In genomic region chr10:60917331-60918280, GRCh38 we compare ENCODE assay signal across 27 cellular contexts. TPM values are rescaled to one million over a fixed set of nuclear protein-coding genes. Genes with fewer than 3 reads are reported as not detected.
DNase-seq lines count a peak whose midpoint lies in the region; ATAC-seq and TF ChIP-seq lines count a peak whose summit lies in the region.
"Had no signal": no experiment of that assay in that cellular context is flagged by ENCODE, and none has a peak within 500 bp of the region (broad histone marks: within the 10 kb centered on the region; RNA-seq: fewer than 3 reads in every experiment).

No MANE protein-coding gene starts in this region.

- H3K9me3 Mint-ChIP-seq in effector memory CD8-positive, alpha-beta T cell: peaks cover 0 to 7% of the 10 kb centered on the region in 2 donors
- H3K9me3 Mint-ChIP-seq: GM23338 had no signal

- H3K27ac ChIP-seq in gastrocnemius medialis: peak overlapping the region; percentile 82 to 96 (median 88)
- peak overlapping the region in 2 of 4 donors; percentile 18 to 54 for H3K27ac ChIP-seq in esophagus muscularis mucosa (replicated peaks in 1 of 4)
- H3K27ac ChIP-seq: prostate gland, skin epidermis, transverse colon had no signal

- H3K4me3 ChIP-seq in fibroblast of mammary gland (ENCODE audit: control insufficient read depth, low read depth, low read length): no peak overlapping the region
- H3K4me3 ChIP-seq in gastrocnemius medialis: no peak overlapping the region
- no peak overlapping the region for H3K4me3 ChIP-seq in esophagus muscularis mucosa
- H3K4me3 ChIP-seq: GM12878, GM23338, prostate gland, skin epidermis, transverse colon had no signal

- H3K27ac Mint-ChIP-seq in effector memory CD8-positive, alpha-beta T cell: no peak overlapping the region
- H3K27ac Mint-ChIP-seq: activated CD4-positive, alpha-beta T cell treated with anti-CD3 and anti-CD28 coated beads for 36 hours; brain; GM23338 had no signal

- TF ChIP-seq POLR2A in gastrocnemius medialis (IDR thresholded peaks at IDR 0.05): no peak
- TF ChIP-seq POLR2A in esophagus muscularis mucosa (IDR thresholded peaks at IDR 0.05; ENCODE audit: low read depth): no peak

- intact Hi-C loops in gastrocnemius medialis (cut with DNase I; ENCODE audit: low total_unique reads) (no loop called here), esophagus muscularis mucosa (cut with DNase I) (no loop called here)

- H3K4me1 Mint-ChIP-seq in effector memory CD8-positive, alpha-beta T cell (ENCODE audit: low read depth in 2 of 2): no peaks in the 10 kb centered on the region
- H3K4me1 Mint-ChIP-seq: activated CD4-positive, alpha-beta T cell treated with anti-CD3 and anti-CD28 coated beads for 36 hours had no signal

- ATAC-seq in gastrocnemius medialis: no peak
- ATAC-seq in HG02678 (IDR thresholded peaks at IDR 0.05; ENCODE audit: unreplicated experiment): no peak
- no peak for ATAC-seq in effector memory CD8-positive, alpha-beta T cell (replicated peaks)
- ATAC-seq: activated CD4-positive, alpha-beta T cell treated with anti-CD3 and anti-CD28 coated beads for 36 hours; GM12878; GM23338; left cardiac atrium had no signal

- TF ChIP-seq CTCF in fibroblast of mammary gland (conservative IDR thresholded peaks at IDR 0.05; ENCODE audit: control insufficient read depth, insufficient read depth, low read depth, low read length) (no peak), gastrocnemius medialis (IDR thresholded peaks at IDR 0.05 in 4 of 5, conservative IDR thresholded peaks at IDR 0.05 in 1 of 5) (no peak), esophagus muscularis mucosa (IDR thresholded peaks at IDR 0.05) (no peak)

- H3K9me3 ChIP-seq in gastrocnemius medialis (no peaks in the 10 kb centered on the region), esophagus muscularis mucosa (no peaks in the 10 kb centered on the region)
- H3K9me3 ChIP-seq: Caco-2, prostate gland, transverse colon had no signal

- H3K27me3 ChIP-seq in gastrocnemius medialis: no peaks in the 10 kb centered on the region
- H3K27me3 ChIP-seq in esophagus muscularis mucosa: no peaks in the 10 kb centered on the region
- H3K27me3 ChIP-seq: transverse colon had no signal

- DNase-seq in GM03348 (ENCODE audit: low spot score) (peak; percentile 34), NCI-H82 (lab: John Stamatoyannopoulos, UW) (peak; percentile 88), fibroblast of mammary gland (ENCODE audit: low read depth) (peak; percentile 12), gastrocnemius medialis (no peak), esophagus muscularis mucosa (ENCODE audit: extremely low spot score) (no peak)
- no peak for DNase-seq in effector memory CD8-positive, alpha-beta T cell
- DNase-seq: activated CD4-positive, alpha-beta T cell treated with anti-CD3 and anti-CD28 coated beads for 36 hours; activated T-cell treated with anti-CD3 and anti-CD28 coated beads, Interleukin-2, amount 50 U/mL, for 1 hour; C1 segment of cervical spinal cord; Caco-2; DMS79 treated with DMSO at 0.1 percent for 48 hours; effector CD4-positive, alpha-beta T cell; foreskin melanocyte; Karpas-422; left cardiac atrium; MV-4-11; NCI-H510A; Right ventricle myocardium superior; stimulated activated CD4-positive, alpha-beta T cell treated with anti-CD3 and anti-CD28 coated beads, Interleukin-1b, Interleukin-23, amount 100 ng/mL, for 48 hours; transverse colon had no signal

- no peak for TF ChIP-seq EP300 in esophagus muscularis mucosa (IDR thresholded peaks at IDR 0.05)

- H3K27me3 Mint-ChIP-seq in effector memory CD8-positive, alpha-beta T cell: peaks cover 23 to 24% of the 10 kb centered on the region in 2 donors
- H3K27me3 Mint-ChIP-seq: activated CD4-positive, alpha-beta T cell treated with anti-CD3 and anti-CD28 coated beads for 36 hours had no signal

- no peaks in the 10 kb centered on the region for H3K36me3 Mint-ChIP-seq in effector memory CD8-positive, alpha-beta T cell (ENCODE audit: insufficient read depth)

- no peaks in the 10 kb centered on the region for H3K36me3 ChIP-seq in gastrocnemius medialis
- no peaks in the 10 kb centered on the region for H3K36me3 ChIP-seq in esophagus muscularis mucosa
- H3K36me3 ChIP-seq: prostate gland, transverse colon had no signal

- in situ Hi-C loops in gastrocnemius medialis (cut with MboI; ENCODE audit: low sequenced_read_pairs in 4 of 4): loop anchor here in 1 of 4 donors (25.0 kb wide), 1 partner anchor 1145 kb away; no protein-coding TSS in a partner anchor

- H3K4me3 Mint-ChIP-seq in effector memory CD8-positive, alpha-beta T cell: no peak overlapping the region
- H3K4me3 Mint-ChIP-seq: activated CD4-positive, alpha-beta T cell treated with anti-CD3 and anti-CD28 coated beads for 36 hours; brain; GM23338 had no signal

- H3K4me1 ChIP-seq in gastrocnemius medialis (peaks cover 52 to 68% of the 10 kb centered on the region in 2 donors), esophagus muscularis mucosa (peaks cover 39 to 58% (median 47%) of the 10 kb centered on the region in 4 donors)
- H3K4me1 ChIP-seq: Caco-2, prostate gland had no signal

- 95% methylated on average over 4 of the region's 4 CpGs for WGBS in esophagus muscularis mucosa

RNA-seq across cellular contexts. Expression of gene RHOBTB1, which starts 26.4 kb away (rescaled TPM):
- total RNA-seq in gastrocnemius medialis (10 to 100 TPM; 22.2 to 47.7 (median 33.5) TPM), esophagus muscularis mucosa (10 to 100 TPM; 16.7 to 39.2 (median 20.1) TPM)
- total RNA-seq: activated CD8-positive, alpha-beta memory T cell treated with anti-CD3 and anti-CD28 coated beads for 36 hours; GM12878 had no signal

Comparison
In these comparisons a context has a peak if more than half of its experiments do, and no peak if none do; other contexts are left out.
1. DNase-seq: peak in GM03348 (single experiment), NCI-H82 (single experiment) and fibroblast of mammary gland (single experiment); none in gastrocnemius medialis (0 of 2), effector memory CD8-positive, alpha-beta T cell (0 of 3) and esophagus muscularis mucosa (single experiment).